1 cellular context compared by ENCODE assay signal in genomic region chr19:48737360-48737998, GRCh38.
A peak's percentile ranks its signal among the peaks of the same experiment; 100 is the strongest.
TF ChIP-seq lines count a peak whose summit lies in the region.

No MANE protein-coding gene starts in this region.

TF ChIP-seq in WTC11, 78 proteins besides CTCF, POLR2A, EP300 and RAD21 (continued from another document):
- TF ChIP-seq TEAD1 (CRISPR knock-in tag; IDR thresholded peaks at IDR 0.05) = no peak
- no peak for TF ChIP-seq NFYB (CRISPR knock-in tag; conservative IDR thresholded peaks at IDR 0.05; ENCODE audit: low read depth)
- TF ChIP-seq, protein P1, sequence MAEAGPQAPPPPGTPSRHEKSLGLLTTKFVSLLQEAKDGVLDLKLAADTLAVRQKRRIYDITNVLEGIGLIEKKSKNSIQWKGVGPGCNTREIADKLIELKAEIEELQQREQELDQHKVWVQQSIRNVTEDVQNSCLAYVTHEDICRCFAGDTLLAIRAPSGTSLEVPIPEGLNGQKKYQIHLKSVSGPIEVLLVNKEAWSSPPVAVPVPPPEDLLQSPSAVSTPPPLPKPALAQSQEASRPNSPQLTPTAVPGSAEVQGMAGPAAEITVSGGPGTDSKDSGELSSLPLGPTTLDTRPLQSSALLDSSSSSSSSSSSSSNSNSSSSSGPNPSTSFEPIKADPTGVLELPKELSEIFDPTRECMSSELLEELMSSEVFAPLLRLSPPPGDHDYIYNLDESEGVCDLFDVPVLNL (CRISPR knock-in tag; IDR thresholded peaks at IDR 0.05; ENCODE audit: borderline replicate concordance, low read depth) = no peak
- no peak for TF ChIP-seq ZNF317 (CRISPR knock-in tag; IDR thresholded peaks at IDR 0.05; ENCODE audit: borderline replicate concordance, low read depth)
- TF ChIP-seq, protein P2, sequence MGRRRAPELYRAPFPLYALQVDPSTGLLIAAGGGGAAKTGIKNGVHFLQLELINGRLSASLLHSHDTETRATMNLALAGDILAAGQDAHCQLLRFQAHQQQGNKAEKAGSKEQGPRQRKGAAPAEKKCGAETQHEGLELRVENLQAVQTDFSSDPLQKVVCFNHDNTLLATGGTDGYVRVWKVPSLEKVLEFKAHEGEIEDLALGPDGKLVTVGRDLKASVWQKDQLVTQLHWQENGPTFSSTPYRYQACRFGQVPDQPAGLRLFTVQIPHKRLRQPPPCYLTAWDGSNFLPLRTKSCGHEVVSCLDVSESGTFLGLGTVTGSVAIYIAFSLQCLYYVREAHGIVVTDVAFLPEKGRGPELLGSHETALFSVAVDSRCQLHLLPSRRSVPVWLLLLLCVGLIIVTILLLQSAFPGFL (CRISPR knock-in tag; IDR thresholded peaks at IDR 0.05; ENCODE audit: borderline replicate concordance) = no peak
- peak; percentile 57; the same call in 1 of the 2 replicates for TF ChIP-seq USF2 (CRISPR knock-in tag; IDR thresholded peaks at IDR 0.05)
TF ChIP-seq in WTC11: peak in this region for 2.
